23 cellular contexts compared by ENCODE assay signal in the genomic region with DNA sequence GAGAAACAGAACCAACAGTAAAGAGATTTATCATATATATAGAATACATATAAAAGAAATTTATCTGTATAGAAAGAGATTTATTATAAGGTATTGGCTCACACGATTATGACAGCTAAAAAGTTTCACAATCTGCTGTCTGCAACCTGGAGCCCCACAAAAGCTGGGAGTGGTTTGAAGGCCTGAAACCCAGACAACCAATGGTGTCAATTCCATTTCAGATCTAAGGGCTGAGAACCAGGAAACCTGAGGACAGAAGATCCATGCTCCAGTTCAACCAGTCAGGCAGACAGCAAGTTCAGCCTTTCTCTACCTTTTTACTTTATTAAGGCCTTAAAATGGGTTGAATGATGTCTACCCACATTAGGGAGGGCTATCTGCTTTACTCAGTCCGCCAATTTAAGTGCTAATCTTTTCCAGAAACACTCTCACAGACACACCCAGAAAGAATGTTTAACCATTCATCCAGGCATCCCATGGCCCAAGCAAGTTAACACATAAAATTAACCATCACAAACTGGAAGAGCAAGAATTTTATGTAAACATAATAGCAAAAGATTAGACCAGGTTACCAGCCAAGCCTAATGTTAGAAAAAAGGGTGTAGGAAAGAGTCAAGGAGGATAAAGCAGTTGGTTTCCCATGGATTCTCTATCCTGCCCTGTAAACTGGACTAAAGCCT.
"Had no signal": no experiment of that assay in that cellular context is flagged by ENCODE, and none has a peak within 500 bp of the region (broad histone marks: within the 10 kb centered on the region; RNA-seq: fewer than 3 reads in every experiment).

No MANE protein-coding gene starts in this region.

- H3K4me3 ChIP-seq: breast epithelium, left ventricle myocardium inferior, right atrium auricular region, suprapubic skin, tibial artery, uterus had no signal

- H3K9me3 Mint-ChIP-seq: activated CD4-positive, alpha-beta T cell treated with anti-CD3 and anti-CD28 coated beads, Interleukin-2, amount 10 ng/mL, durations not matched to agents 7 days and 5 days; activated T-helper 2 cell treated with anti-CD3 and anti-CD28 coated beads, Interferon-gamma antibody, Interleukin-2, Interleukin-4, amounts not matched to agents 10 μg/mL and 5 μg/mL and 100 μg/mL, durations not matched to agents 14 hours and 24 hours and 36 hours had no signal

- DNase-seq: activated CD4-positive, alpha-beta T cell treated with anti-CD3 and anti-CD28 coated beads for 1 hour; activated CD4-positive, alpha-beta T cell treated with anti-CD3 and anti-CD28 coated beads, Interleukin-2, amount 10 ng/mL, durations not matched to agents 7 days and 5 days; activated CD8-positive, alpha-beta memory T cell treated with anti-CD3 and anti-CD28 coated beads, Interleukin-2, amount 10 ng/mL, durations not matched to agents 7 days and 5 days; activated CD8-positive, alpha-beta T cell treated with anti-CD3 and anti-CD28 coated beads for 36 hours; activated naive CD4-positive, alpha-beta T cell; activated T-cell treated with anti-CD3 and anti-CD28 coated beads, Interleukin-2, amount 50 U/mL, for 48 hours; central memory CD4-positive, alpha-beta T cell; left ventricle myocardium inferior; naive B cell; stimulated activated CD4-positive, alpha-beta T cell treated with anti-CD3 and anti-CD28 coated beads, Interleukin-15, amount 100 ng/mL, for 24 hours; stimulated activated CD4-positive, alpha-beta T cell treated with anti-CD3 and anti-CD28 coated beads, Interleukin-2, amount 100 ng/mL, for 24 hours; stimulated activated naive CD4-positive, alpha-beta T cell; T-helper 17 cell; T1000; tibial artery; uterus had no signal

- H3K4me1 Mint-ChIP-seq: activated CD4-positive, alpha-beta T cell treated with anti-CD3 and anti-CD28 coated beads, Interleukin-2, amount 10 ng/mL, durations not matched to agents 7 days and 5 days; activated CD8-positive, alpha-beta memory T cell treated with anti-CD3 and anti-CD28 coated beads, Interleukin-2, amount 10 ng/mL, durations not matched to agents 7 days and 5 days; naive B cell; T-helper 17 cell had no signal

- H3K9me3 ChIP-seq: breast epithelium, left ventricle myocardium inferior, right atrium auricular region, suprapubic skin, tibial artery, uterus had no signal

- H3K4me1 ChIP-seq: breast epithelium, left ventricle myocardium inferior, parathyroid adenoma, right atrium auricular region, suprapubic skin, tibial artery, uterus had no signal

- ATAC-seq: activated CD8-positive, alpha-beta memory T cell treated with anti-CD3 and anti-CD28 coated beads, Interleukin-2, amount 10 ng/mL, durations not matched to agents 7 days and 5 days; activated CD8-positive, alpha-beta T cell treated with anti-CD3 and anti-CD28 coated beads for 36 hours; activated naive CD4-positive, alpha-beta T cell treated with anti-CD3 and anti-CD28 coated beads, Interleukin-2, amount 50 U/mL, for 72 hours; T-helper 17 cell had no signal

- H3K36me3 ChIP-seq: breast epithelium, left ventricle myocardium inferior, right atrium auricular region, suprapubic skin, tibial artery, uterus had no signal

- H3K27me3 ChIP-seq: breast epithelium, right atrium auricular region, suprapubic skin, tibial artery, uterus had no signal

- H3K27me3 Mint-ChIP-seq: activated CD4-positive, alpha-beta T cell treated with anti-CD3 and anti-CD28 coated beads, Interleukin-2, amount 10 ng/mL, durations not matched to agents 7 days and 5 days; activated CD8-positive, alpha-beta memory T cell treated with anti-CD3 and anti-CD28 coated beads, Interleukin-2, amount 10 ng/mL, durations not matched to agents 7 days and 5 days; activated CD8-positive, alpha-beta T cell treated with anti-CD3 and anti-CD28 coated beads for 36 hours; dendritic cell treated with granulocyte-macrophage colony-stimulating factor and Interleukin-4, amounts not matched to agents 40 ng/mL and 50 ng/mL, for 4 days; T-helper 17 cell had no signal

- H3K36me3 Mint-ChIP-seq: activated CD8-positive, alpha-beta memory T cell treated with anti-CD3 and anti-CD28 coated beads, Interleukin-2, amount 10 ng/mL, durations not matched to agents 7 days and 5 days; activated naive CD4-positive, alpha-beta T cell treated with anti-CD3 and anti-CD28 coated beads, Interleukin-2, amount 50 U/mL, for 72 hours; naive B cell had no signal

- H3K27ac Mint-ChIP-seq: activated CD4-positive, alpha-beta T cell treated with anti-CD3 and anti-CD28 coated beads, Interleukin-2, amount 10 ng/mL, durations not matched to agents 7 days and 5 days; activated CD8-positive, alpha-beta memory T cell treated with anti-CD3 and anti-CD28 coated beads, Interleukin-2, amount 10 ng/mL, durations not matched to agents 7 days and 5 days; activated CD8-positive, alpha-beta T cell treated with anti-CD3 and anti-CD28 coated beads for 36 hours; activated naive CD4-positive, alpha-beta T cell treated with anti-CD3 and anti-CD28 coated beads, Interleukin-2, amount 50 U/mL, for 72 hours; activated T-helper 2 cell treated with anti-CD3 and anti-CD28 coated beads, Interferon-gamma antibody, Interleukin-2, Interleukin-4, amounts not matched to agents 10 μg/mL and 5 μg/mL and 100 μg/mL, durations not matched to agents 14 hours and 24 hours and 36 hours; dendritic cell treated with granulocyte-macrophage colony-stimulating factor and Interleukin-4, amounts not matched to agents 40 ng/mL and 50 ng/mL, for 4 days; naive B cell; T-helper 17 cell had no signal

- H3K4me3 Mint-ChIP-seq: activated CD4-positive, alpha-beta T cell treated with anti-CD3 and anti-CD28 coated beads, Interleukin-2, amount 10 ng/mL, durations not matched to agents 7 days and 5 days; activated CD8-positive, alpha-beta memory T cell treated with anti-CD3 and anti-CD28 coated beads, Interleukin-2, amount 10 ng/mL, durations not matched to agents 7 days and 5 days; activated CD8-positive, alpha-beta T cell treated with anti-CD3 and anti-CD28 coated beads for 36 hours; dendritic cell treated with granulocyte-macrophage colony-stimulating factor and Interleukin-4, amounts not matched to agents 40 ng/mL and 50 ng/mL, for 4 days; naive B cell; T-helper 17 cell had no signal

- H3K27ac ChIP-seq: breast epithelium, left ventricle myocardium inferior, parathyroid adenoma, right atrium auricular region, suprapubic skin, tibial artery, uterus had no signal
